ENCODE assay signal across 12 cellular contexts in the genomic region with DNA sequence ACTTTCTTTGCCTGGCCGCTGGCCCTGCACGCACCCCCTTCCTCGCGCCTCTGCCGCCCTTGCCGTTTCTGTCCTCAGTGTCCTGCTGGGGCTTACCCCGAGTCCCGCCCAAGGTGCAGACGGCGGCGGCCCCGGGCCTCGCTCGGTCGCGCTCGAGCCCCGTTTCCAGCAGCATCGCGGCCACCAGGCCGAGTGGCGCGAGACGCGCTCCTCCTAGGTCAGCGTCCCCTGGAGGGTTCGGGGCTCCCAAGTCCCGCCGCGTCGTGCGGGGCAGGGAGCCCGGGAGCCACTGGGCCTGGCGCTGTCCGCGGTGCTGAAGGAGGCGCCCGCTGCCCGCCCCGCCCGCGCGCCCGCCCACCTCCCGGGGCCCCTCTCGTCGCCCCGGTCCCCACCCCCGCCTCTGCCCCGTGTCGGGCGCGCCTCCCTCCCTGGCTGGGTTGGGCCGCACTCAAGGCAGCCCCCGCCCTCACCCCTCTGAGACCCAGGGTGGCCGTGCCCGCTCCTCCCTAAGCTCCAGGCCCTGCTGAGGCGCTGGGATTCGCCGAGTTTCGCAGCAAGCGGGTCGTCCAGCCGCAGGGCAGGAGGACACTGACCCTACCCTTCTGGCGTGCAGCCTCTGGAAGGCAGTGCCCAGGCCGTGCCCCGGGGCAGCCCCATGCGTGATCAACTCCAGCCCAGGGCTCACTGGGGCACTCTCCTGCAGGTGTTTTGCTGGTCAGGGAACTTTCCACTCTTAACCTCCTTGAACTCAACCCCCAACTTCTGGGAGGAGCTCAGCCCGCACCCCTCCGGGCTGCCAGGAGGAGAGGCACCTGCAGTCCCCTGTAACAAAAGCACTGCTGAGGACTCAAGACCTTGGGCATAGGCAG. TPM values are rescaled to one million over a fixed set of nuclear protein-coding genes. Genes with fewer than 3 reads are reported as not detected.
A peak's percentile ranks its signal among the peaks of the same experiment; 100 is the strongest.
DNase-seq lines count a peak whose midpoint lies in the region; ATAC-seq, FAIRE-seq and TF ChIP-seq lines count a peak whose summit lies in the region.
"Had no signal": no experiment of that assay in that cellular context is flagged by ENCODE, and none has a peak within 500 bp of the region (broad histone marks: within the 10 kb centered on the region; RNA-seq: fewer than 3 reads in every experiment).

A gene (minus strand): TSS at position 291 of the 869 bp plus-strand sequence. CDS start 116 bp downstream, at position 175.

- H3K9me2 ChIP-seq in GM23248 (ENCODE audit: insufficient read depth), result no peaks in the 10 kb centered on the region

- no peaks in the 10 kb centered on the region for H3K9me3 ChIP-seq in CD4-positive, alpha-beta T cell (ENCODE audit: control insufficient read depth, low read length)
- H3K9me3 ChIP-seq in GM23248 (ENCODE audit: low read depth), result no peaks in the 10 kb centered on the region
- H3K9me3 ChIP-seq in GM12878 (replicated peaks; ENCODE audit: control insufficient read depth, insufficient read depth, low read length), result no peaks in the 10 kb centered on the region
- H3K9me3 ChIP-seq in lower lobe of right lung, result no peaks in the 10 kb centered on the region
- H3K9me3 ChIP-seq: colonic mucosa, spleen had no signal

- no peak within 1 kb of the TSS for H3K4me3 Mint-ChIP-seq in CD4-positive, alpha-beta T cell

- no peak within 1 kb of the TSS for H3K9ac ChIP-seq in GM23248
- no peak within 1 kb of the TSS for H3K9ac ChIP-seq in GM12878 (ENCODE audit: control insufficient read depth, insufficient read depth, low read length)

- TF ChIP-seq EP300 in GM12878 (IDR thresholded peaks at IDR 0.05; ENCODE audit: borderline replicate concordance in 1 of 2, control insufficient read depth in 1 of 2, low read depth in 2 of 2, low read length in 2 of 2), result no peak

- no peaks in the 10 kb centered on the region for H3K36me3 ChIP-seq in GM23248 (ENCODE audit: low read depth)
- H3K36me3 ChIP-seq in GM12878 (ENCODE audit: control insufficient read depth in 2 of 2, insufficient read depth in 2 of 2, low read length in 1 of 2), result peaks cover 0 to 3% of the 10 kb centered on the region in 2 experiments; a peak in 3 of 4 replicates
- H3K36me3 ChIP-seq in lower lobe of right lung, result peaks cover 14% of the 10 kb centered on the region
- H3K36me3 ChIP-seq: colonic mucosa had no signal

- H3K27me3 Mint-ChIP-seq in CD4-positive, alpha-beta T cell, result peaks cover 27% of the 10 kb centered on the region

- H3K4me1 ChIP-seq in GM23248 (ENCODE audit: insufficient read depth), result no peaks in the 10 kb centered on the region
- no peaks in the 10 kb centered on the region for H3K4me1 ChIP-seq in GM12878 (ENCODE audit: control insufficient read depth, insufficient read depth, low read length)
- H3K4me1 ChIP-seq in lower lobe of right lung, result no peaks in the 10 kb centered on the region
- H3K4me1 ChIP-seq: colonic mucosa had no signal

- peak in 4 of 10 experiments; percentile 6 to 13 (median 8) for DNase-seq in CD4-positive, alpha-beta T cell
- DNase-seq in GM23248 (peak; percentile 57), GM12878 (ENCODE audit: low read depth, low spot score) (no peak), lower lobe of right lung (no peak), LoVo (ENCODE audit: low spot score) (no peak)
- DNase-seq: activated CD4-positive, alpha-beta T cell treated with anti-CD3 and anti-CD28 coated beads for 4 hours; colonic mucosa; spleen had no signal

- BruUV-seq in GM12878 (replicated peaks; lab: Mats Ljungman, UMichigan), result no TSS peak

- CTCF ChIA-PET in CD4-positive, alpha-beta T cell (lab: Charles Lee), result no interaction called here
- CTCF ChIA-PET in GM12878 (lab: Yijun Ruan, JAX), result interaction anchor here (1.7 kb wide), 1 partner anchor 38 kb away, joined by 4 read pairs; no protein-coding TSS in a partner anchor

- intact Hi-C loops in CD4-positive, alpha-beta T cell (cut with DNase I, micrococcal nuclease), result no loop called here
- intact Hi-C loops in GM12878 (cut with micrococcal nuclease; ENCODE audit: unreplicated experiment) (no loop called here), lower lobe of right lung (cut with DNase I) (no loop called here)

- peaks cover 33% of the 10 kb centered on the region for H3K27me3 ChIP-seq in CD4-positive, alpha-beta T cell (ENCODE audit: control insufficient read depth, insufficient read depth, low read length)
- H3K27me3 ChIP-seq in GM23248 (replicated peaks; ENCODE audit: insufficient read depth) (peaks cover 40% of the 10 kb centered on the region), GM12878 (replicated peaks in 1 of 2; ENCODE audit: control insufficient read depth in 2 of 2, insufficient read depth in 2 of 2, low read length in 1 of 2) (peaks cover 5 to 6% of the 10 kb centered on the region in 2 experiments; a peak in 3 of 4 replicates), lower lobe of right lung (ENCODE audit: low read depth) (peaks cover 53% of the 10 kb centered on the region)

- no peaks in the 10 kb centered on the region for H3K9me3 Mint-ChIP-seq in CD4-positive, alpha-beta T cell

- no peaks in the 10 kb centered on the region for H3F3A ChIP-seq in GM23248 (ENCODE audit: insufficient read depth)

- no peak within 1 kb of the TSS for H3K27ac Mint-ChIP-seq in CD4-positive, alpha-beta T cell

- no peaks in the 10 kb centered on the region for H3K79me2 ChIP-seq in GM23248 (ENCODE audit: insufficient read depth)
- no peaks in the 10 kb centered on the region for H3K79me2 ChIP-seq in GM12878 (ENCODE audit: control insufficient read depth, insufficient read depth, low read length)

- in situ Hi-C loops in GM23248 (cut with MboI) (no loop called here), GM12878 (cut with MboI) (no loop called here)

- WGBS in GM23248 (ENCODE audit: low coverage in 1 of 2, low lambda C conversion rate in 2 of 2, missing lambda C conversion rate in 2 of 2), 2 experiments, result 9 to 12% methylated on average over 33 to 50 of the region's 70 CpGs
- WGBS in GM12878 (ENCODE audit: insufficient coverage, insufficient replicate concordance, low lambda C conversion rate, missing lambda C conversion rate), result 42% methylated on average over 40 of the region's 70 CpGs

- no peak for TF ChIP-seq RAD21 in GM12878 (IDR thresholded peaks at IDR 0.05; ENCODE audit: insufficient read depth, low read depth, low read length)

- TF ChIP-seq POLR2A in GM12878 (IDR thresholded peaks at IDR 0.05; ENCODE audit: low read depth, low read length), result no peak; the same call in 1 of the 2 replicates

- no peak within 1 kb of the TSS for H3K4me2 ChIP-seq in GM23248 (ENCODE audit: unreplicated experiment)
- no peak within 1 kb of the TSS for H3K4me2 ChIP-seq in GM12878 (ENCODE audit: control insufficient read depth, insufficient read depth)

- H3K36me3 Mint-ChIP-seq in CD4-positive, alpha-beta T cell (ENCODE audit: low read depth), result peaks cover 34% of the 10 kb centered on the region

- H4K20me1 ChIP-seq in GM23248 (ENCODE audit: insufficient read depth) (no peaks in the 10 kb centered on the region), GM12878 (ENCODE audit: control insufficient read depth, insufficient read depth) (peaks cover 4% of the 10 kb centered on the region; the same call in 1 of the 2 replicates)

- no peak for TF ChIP-seq CTCF in CD4-positive, alpha-beta T cell (IDR thresholded peaks at IDR 0.05)
- TF ChIP-seq CTCF in GM12878 (IDR thresholded peaks at IDR 0.05 in 2 of 3, conservative IDR thresholded peaks at IDR 0.05 in 1 of 3; ENCODE audit: control insufficient read depth in 2 of 3, extremely low read depth in 1 of 3, insufficient read depth in 1 of 3, low read depth in 3 of 3, low read length in 3 of 3), result no peak
- TF ChIP-seq CTCF in lower lobe of right lung (IDR thresholded peaks at IDR 0.05), result no peak

- H3K4me3 ChIP-seq in GM23248 (no peak within 1 kb of the TSS), GM12878 (no peak within 1 kb of the TSS), lower lobe of right lung (no peak within 1 kb of the TSS)
- H3K4me3 ChIP-seq: colonic mucosa, spleen had no signal

- no peak within 1 kb of the TSS for H3K27ac ChIP-seq in CD4-positive, alpha-beta T cell (ENCODE audit: low read depth, low read length)
- H3K27ac ChIP-seq in GM23248, result no peak within 1 kb of the TSS
- no peak within 1 kb of the TSS for H3K27ac ChIP-seq in GM12878 (ENCODE audit: control insufficient read depth, insufficient read depth)
- no peak within 1 kb of the TSS for H3K27ac ChIP-seq in lower lobe of right lung
- H3K27ac ChIP-seq: colonic mucosa, spleen had no signal

- H2AFZ ChIP-seq in GM23248, result no peak within 1 kb of the TSS
- no peak within 1 kb of the TSS for H2AFZ ChIP-seq in GM12878 (ENCODE audit: control insufficient read depth, low read depth, low read length)

- POLR2A ChIA-PET in CD4-positive, alpha-beta T cell (lab: Charles Lee), result no interaction called here
- POLR2A ChIA-PET in GM12878 (lab: Charles Lee), result no interaction called here

- SMC1A ChIA-PET in GM12878 (lab: Charles Lee; ENCODE audit: uncharacterized antibody, unreplicated experiment), result no interaction called here

- FAIRE-seq in GM12878 (lab: Jason Lieb, UNC), result no peak
- FAIRE-seq: islet of Langerhans had no signal

- peak; percentile 51 for ATAC-seq in CD4-positive, alpha-beta T cell (ENCODE audit: poor library complexity)
- ATAC-seq in GM12878, result peak; percentile 48
- ATAC-seq in lower lobe of right lung, result peak; percentile 50 to 57
- no peak for ATAC-seq in HG03196 (IDR thresholded peaks at IDR 0.05; ENCODE audit: unreplicated experiment)
- ATAC-seq in GM19467 (IDR thresholded peaks at IDR 0.05; ENCODE audit: unreplicated experiment), result no peak
- no peak for ATAC-seq in GM21786 (IDR thresholded peaks at IDR 0.05; ENCODE audit: unreplicated experiment)

- RAD21 ChIA-PET in GM12878 (lab: Charles Lee; ENCODE audit: unreplicated experiment), result no interaction called here

- H3K4me1 Mint-ChIP-seq in CD4-positive, alpha-beta T cell (ENCODE audit: low read depth), result no peaks in the 10 kb centered on the region

RNA-seq across cellular contexts. Expression of the gene that starts here (rescaled TPM):
- total RNA-seq in CD4-positive, alpha-beta T cell, result under 1 TPM; 0.11 to 0.16 TPM
- not detected in 2 replicates for total RNA-seq in GM23248 (2014; rRNA removed; shearing (Covaris generic))
- polyA plus RNA-seq in GM23248 (2016; fragmentation: Nextera tagmentation; extraction: Ambion mirVana) (not detected in 2 replicates), GM12878 (2011; rRNA removed) (not detected in 2 replicates), GM12878 (2014; fragmentation: Illumina TruSeq; extraction: Trizol) (not detected in 2 replicates), GM12878 (2014; fragmentation: Nextera tagmentation; extraction: Ambion mirVana) (not detected), GM12878 (2014; rRNA removed) (not detected in 2 replicates), GM12878 (2016; fragmentation: Nextera tagmentation; extraction: Ambion mirVana) (not detected)
- total RNA-seq in GM12878 (2013; cell fraction: nucleolus; rRNA removed), result not detected in 2 replicates
- total RNA-seq in GM12878 (2014; rRNA removed) (not detected in 2 replicates), GM12878 (2014; rRNA removed; fragmentation: Illumina TruSeq; extraction: Trizol) (not detected in 2 replicates), GM12878 (2021) (not detected in 2 replicates), lower lobe of right lung (not detected)
- not detected for polyA plus RNA-seq in GM12878 (2011; ENCODE audit: low read depth)
- not detected in 2 replicates for polyA plus RNA-seq in GM12878 (2011; cell fraction: cytosol; rRNA removed)
- polyA plus RNA-seq in GM12878 (2011; cell fraction: nucleus; rRNA removed), result 0.06 TPM in 1 of 2 replicates, not detected in the other
- not detected in 2 replicates for polyA plus RNA-seq in GM12878 (2012)
- polyA minus RNA-seq in GM12878 (2011; rRNA and poly(A)+ RNA removed), result not detected in 2 replicates
- not detected in 2 replicates for polyA minus RNA-seq in GM12878 (2011; cell fraction: cytosol; rRNA and poly(A)+ RNA removed)
- polyA minus RNA-seq in GM12878 (2011; cell fraction: nucleus; rRNA and poly(A)+ RNA removed), result not detected in 2 replicates
- total RNA-seq: colonic mucosa, spleen had no signal
- polyA plus RNA-seq: spleen had no signal

Comparison
In these comparisons a context has a peak if more than half of its experiments do, and no peak if none do; other contexts are left out.
1. Peak in ATAC-seq in CD4-positive, alpha-beta T cell; RNA of the gene not detected or under 1 TPM.
2. Peak in DNase-seq in GM23248; RNA of the gene not detected or under 1 TPM.
3. Peak in ATAC-seq in GM12878; RNA of the gene not detected or under 1 TPM.
4. Peak in ATAC-seq in lower lobe of right lung; RNA of the gene not detected or under 1 TPM.